ENCODE assay signal across 31 cellular contexts in genomic region chr5:62000646-62001045, GRCh38.
"Had no signal": no experiment of that assay in that cellular context is flagged by ENCODE, and none has a peak within 500 bp of the region (broad histone marks: within the 10 kb centered on the region; RNA-seq: fewer than 3 reads in every experiment).

No MANE protein-coding gene starts in this region.

- H3K4me1 ChIP-seq: SJSA1 had no signal

- H3K9me3 ChIP-seq: SJSA1 had no signal

- H3K4me3 ChIP-seq: SJSA1 had no signal

- H3K27ac ChIP-seq: brain microvascular endothelial cell, SJSA1, WERI-Rb-1 had no signal

- ATAC-seq: activated CD8-positive, alpha-beta T cell treated with anti-CD3 and anti-CD28 coated beads for 36 hours; activated T-cell treated with anti-CD3 and anti-CD28 coated beads, Interleukin-2, amount 50 U/mL, for 72 hours; activated T-helper 17 cell treated with anti-CD3 and anti-CD28 coated beads, Interleukin-2, amount 50 U/mL, for 72 hours; Panc1 had no signal

- H3K27me3 ChIP-seq: brain microvascular endothelial cell, SJSA1 had no signal

- H3K36me3 ChIP-seq: brain microvascular endothelial cell, SJSA1, WERI-Rb-1 had no signal

- DNase-seq: activated CD4-positive, alpha-beta T cell treated with anti-CD3 and anti-CD28 coated beads, Interleukin-2, amount 10 ng/mL, durations not matched to agents 24 days and 14 days; activated CD4-positive, alpha-beta T cell treated with anti-CD3 and anti-CD28 coated beads, Interleukin-2, amount 50 U/mL, for 4 hours; activated CD8-positive, alpha-beta T cell treated with anti-CD3 and anti-CD28 coated beads for 36 hours; activated effector memory CD4-positive, alpha-beta T cell treated with anti-CD3 and anti-CD28 coated beads, Interleukin-2, amount 50 U/mL, for 16 hours; activated naive CD4-positive, alpha-beta T cell; activated naive CD4-positive, alpha-beta T cell treated with anti-CD3 and anti-CD28 coated beads, Interleukin-2, amount 50 U/mL, for 16 hours; activated naive CD8-positive, alpha-beta T cell treated with anti-CD3 and anti-CD28 coated beads for 36 hours; activated T-cell treated with anti-CD3 and anti-CD28 coated beads, Interleukin-2, amount 50 U/mL, for 1 hour; activated T-cell treated with anti-CD3 and anti-CD28 coated beads, Interleukin-2, amount 50 U/mL, for 72 hours; amniotic stem cell; aorta; brain microvascular endothelial cell; Kasumi-1; KG1; NCI-H1105; NCI-H1417 treated with DMSO at 0.1 percent for 48 hours; NCI-H187 treated with DMSO at 0.1 percent for 48 hours; NCI-H2081; NCI-H226; NCI-H446 treated with DMSO at 0.1 percent for 48 hours; NCI-H524; NCI-H774; SHP77 treated with DMSO at 0.1 percent for 48 hours; SW 1271; T-helper 1 cell; T-helper 2 cell; T-helper 9 cell; WERI-Rb-1 had no signal
